ENCODE assay signal across 28 cellular contexts in genomic region chr4:724131-724530, GRCh38. TPM values are rescaled to one million over a fixed set of nuclear protein-coding genes. Genes with fewer than 3 reads are reported as not detected.
DNase-seq lines count a peak whose midpoint lies in the region; FAIRE-seq and TF ChIP-seq lines count a peak whose summit lies in the region.
"Had no signal": no experiment of that assay in that cellular context is flagged by ENCODE, and none has a peak within 500 bp of the region (broad histone marks: within the 10 kb centered on the region; RNA-seq: fewer than 3 reads in every experiment).

No MANE protein-coding gene starts in this region.

- TF ChIP-seq CTCF in endothelial cell (IDR thresholded peaks at IDR 0.05; ENCODE audit: unreplicated experiment) (no peak), ovary (IDR thresholded peaks at IDR 0.05) (no peak), D721Med (IDR thresholded peaks at IDR 0.05; ENCODE audit: insufficient read depth, missing control alignments) (no peak)

- intact Hi-C loops in ovary (cut with DNase I): no loop called here

- TF ChIP-seq POLR2A in ovary (IDR thresholded peaks at IDR 0.05): no peak

- TF ChIP-seq EP300 in ovary (IDR thresholded peaks at IDR 0.05): no peak

- peak overlapping the region; percentile 57 for H3K27ac Mint-ChIP-seq in endothelial cell (ENCODE audit: unreplicated experiment)

- peak overlapping the region; percentile 22 for H3K4me3 ChIP-seq in SJCRH30
- no peak overlapping the region for H3K4me3 ChIP-seq in ovary
- H3K4me3 ChIP-seq: PC-9, thyroid gland had no signal

- H3K27ac ChIP-seq in SJCRH30 (peak overlapping the region; percentile 88), ovary (peak overlapping the region; percentile 40 to 75)
- H3K27ac ChIP-seq: brain microvascular endothelial cell, PC-9, thyroid gland, VCaP had no signal

- H3K36me3 Mint-ChIP-seq in endothelial cell (ENCODE audit: low read depth, unreplicated experiment): peaks cover 27% of the 10 kb centered on the region

- peak overlapping the region; percentile 7 for H3K4me3 Mint-ChIP-seq in endothelial cell (ENCODE audit: unreplicated experiment)

- H3K4me1 ChIP-seq in SJCRH30: peaks cover 21% of the 10 kb centered on the region
- H3K4me1 ChIP-seq in ovary (ENCODE audit: insufficient read depth): peaks cover 41% of the 10 kb centered on the region
- H3K4me1 ChIP-seq: thyroid gland had no signal

- DNase-seq in COLO668 (lab: John Stamatoyannopoulos, UW; ENCODE audit: unreplicated experiment) (peak; percentile 22), SJCRH30 (no peak), endothelial cell (ENCODE audit: low spot score) (no peak), ovary (no peak), GM19239 (ENCODE audit: insufficient read length, low spot score) (no peak), D721Med (ENCODE audit: insufficient read length, low spot score) (no peak)
- no peak for DNase-seq in stimulated activated CD4-positive, alpha-beta T cell treated with anti-CD3 and anti-CD28 coated beads, Interleukin-2, amount 100 ng/mL, for 24 hours
- DNase-seq: activated CD4-positive, alpha-beta T cell treated with anti-CD3 and anti-CD28 coated beads for 4 hours; activated CD8-positive, alpha-beta memory T cell treated with anti-CD3 and anti-CD28 coated beads for 24 hours; activated effector memory CD4-positive, alpha-beta T cell treated with anti-CD3 and anti-CD28 coated beads, Interleukin-2, amount 50 U/mL, for 16 hours; brain microvascular endothelial cell; effector CD8-positive, alpha-beta T cell; foreskin fibroblast; H7; mesenchymal stem cell; naive B cell; NCI-H1092; NCI-H187 treated with DMSO at 0.1 percent for 48 hours; NCI-H2171 treated with DMSO at 0.1 percent for 48 hours; NCI-H524 treated with DMSO at 0.1 percent for 48 hours; PC-9; retina; SHP77; stimulated activated naive CD4-positive, alpha-beta T cell; T-helper 9 cell; thyroid gland had no signal

- H3K9me3 Mint-ChIP-seq in endothelial cell (ENCODE audit: unreplicated experiment): no peaks in the 10 kb centered on the region
- H3K9me3 Mint-ChIP-seq: naive B cell had no signal

- no peak for FAIRE-seq in GM19239 (lab: Jason Lieb, UNC)
- no peak for FAIRE-seq in D721Med (lab: Jason Lieb, UNC)
- FAIRE-seq: G401.6 had no signal

- H3K4me1 Mint-ChIP-seq in endothelial cell (ENCODE audit: unreplicated experiment): peaks cover 9% of the 10 kb centered on the region

- H3K36me3 ChIP-seq in SJCRH30 (peaks cover 19% of the 10 kb centered on the region), ovary (no peaks in the 10 kb centered on the region)
- H3K36me3 ChIP-seq: thyroid gland had no signal

- peaks cover 19% of the 10 kb centered on the region for H3K27me3 Mint-ChIP-seq in endothelial cell (ENCODE audit: unreplicated experiment)
- H3K27me3 Mint-ChIP-seq: naive B cell had no signal

- H3K9me3 ChIP-seq in SJCRH30 (replicated peaks) (0 out of 2 replicates have a peak, but pooled peaks cover 2% of the 10 kb centered on the region), ovary (no peaks in the 10 kb centered on the region)
- H3K9me3 ChIP-seq: thyroid gland had no signal

- H3K27me3 ChIP-seq in SJCRH30: no peaks in the 10 kb centered on the region
- H3K27me3 ChIP-seq in ovary: no peaks in the 10 kb centered on the region
- H3K27me3 ChIP-seq: brain microvascular endothelial cell, thyroid gland had no signal

- 26 to 68% (median 31%) methylated on average over 16 of the region's 16 CpGs for WGBS in ovary, 3 donors

RNA-seq across cellular contexts. Expression of gene PCGF3, which starts 18.5 kb away (rescaled TPM):
- 50.3 and 60.4 TPM in 2 replicates for total RNA-seq in SJCRH30 (2014; rRNA removed; shearing (Covaris generic))
- total RNA-seq in endothelial cell (ENCODE audit: unreplicated experiment) (84.5 TPM), ovary (10 to 100 TPM; 33.2 to 51.2 (median 45.3) TPM)
- polyA plus RNA-seq in ovary: 10 to 100 TPM; 21.7 to 45.4 TPM

RNA-seq across cellular contexts. Expression of gene SLC49A3, which starts 35.2 kb away (rescaled TPM):
- 0.13 TPM in 1 of 2 replicates, not detected in the other for total RNA-seq in SJCRH30 (2014; rRNA removed; shearing (Covaris generic))
- 19.9 TPM for total RNA-seq in endothelial cell (ENCODE audit: unreplicated experiment)
- 1 to 10 TPM; 1.1 to 5.2 (median 2.5) TPM for total RNA-seq in ovary
- polyA plus RNA-seq in ovary: 1 to 10 TPM in 1 of 2 donors, under 1 TPM in 1; 0.43 to 1.8 TPM

RNA-seq across cellular contexts. Expression of gene MYL5, which starts 49.8 kb away (rescaled TPM):
- 3.2 and 3.4 TPM in 2 replicates for total RNA-seq in SJCRH30 (2014; rRNA removed; shearing (Covaris generic))
- total RNA-seq in endothelial cell (ENCODE audit: unreplicated experiment): 23.2 TPM
- 10 to 100 TPM in 4 of 7 donors, 1 to 10 TPM in 3; 4.0 to 18.3 (median 10.0) TPM for total RNA-seq in ovary
- polyA plus RNA-seq in ovary: 1 to 10 TPM; 6.4 to 6.5 TPM

RNA-seq across cellular contexts. Expression of gene ATP5ME, which starts 50.1 kb away (rescaled TPM):
- 338 and 409 TPM in 2 replicates for total RNA-seq in SJCRH30 (2014; rRNA removed; shearing (Covaris generic))
- total RNA-seq in endothelial cell (ENCODE audit: unreplicated experiment) (289 TPM), ovary (100 to 1,000 TPM; 180 to 267 (median 189) TPM)
- 100 to 1,000 TPM; 207 to 359 TPM for polyA plus RNA-seq in ovary
